ENCODE assay signal across 9 cellular contexts in the genomic region with DNA sequence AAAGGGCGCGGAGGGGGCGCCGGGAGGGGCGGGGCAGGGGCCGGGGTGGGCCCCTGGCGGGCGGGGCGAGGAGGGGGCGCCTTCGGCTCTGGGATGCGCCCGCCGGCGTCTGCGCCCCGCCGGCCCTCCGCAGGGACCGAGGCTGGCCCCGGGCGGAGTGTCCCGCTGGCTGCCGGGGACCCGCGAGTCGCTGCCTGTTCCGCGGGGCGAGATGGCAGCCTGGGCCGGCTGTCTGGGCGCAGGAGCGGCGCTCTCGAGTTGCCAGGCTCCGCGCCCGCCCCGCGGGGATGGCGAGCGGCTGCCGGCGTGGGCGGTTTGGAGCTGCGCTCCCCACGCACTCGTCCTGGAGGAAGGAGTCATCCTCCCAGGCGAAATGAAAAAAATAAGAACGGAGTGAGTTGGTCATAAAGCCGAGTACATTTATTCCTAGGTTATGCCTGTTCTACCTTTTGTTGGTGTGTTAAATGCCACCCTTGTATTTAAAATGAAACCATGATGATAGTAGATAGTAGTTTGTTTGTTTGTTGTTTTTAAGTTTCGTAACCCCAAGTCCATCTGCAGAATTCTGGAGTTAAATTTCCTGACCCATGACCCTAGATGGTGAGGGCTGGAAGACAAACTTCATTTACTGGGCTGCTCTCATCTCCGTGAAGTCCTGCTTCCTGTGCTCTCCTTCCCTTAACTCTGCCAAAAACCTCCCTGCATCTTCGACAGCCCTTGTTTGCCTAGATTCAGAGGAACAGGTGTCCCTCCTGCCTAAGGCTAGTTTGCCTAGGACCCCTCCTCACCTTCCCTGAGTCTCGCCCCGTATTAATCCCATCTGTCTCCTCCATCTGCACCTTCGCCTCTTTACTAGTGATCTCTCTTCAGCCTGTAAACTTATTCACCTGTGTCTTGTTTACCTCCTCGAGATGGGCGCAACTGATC. TPM values are rescaled to one million over a fixed set of nuclear protein-coding genes. Genes with fewer than 3 reads are reported as not detected.
DNase-seq lines count a peak whose midpoint lies in the region; ATAC-seq, FAIRE-seq and TF ChIP-seq lines count a peak whose summit lies in the region.
"Had no signal": no experiment of that assay in that cellular context is flagged by ENCODE, and none has a peak within 500 bp of the region (broad histone marks: within the 10 kb centered on the region; RNA-seq: fewer than 3 reads in every experiment).

No MANE protein-coding gene starts in this region.

- H3K4me3 ChIP-seq in endothelial cell of umbilical vein (replicated peaks in 1 of 3; ENCODE audit: insufficient read depth in 1 of 3, low read depth in 1 of 3, low read length in 3 of 3) (peak overlapping the region in 1 of 3 experiments; percentile 36), mucosa of descending colon (no peak overlapping the region)

- no peaks in the 10 kb centered on the region for H3K9me3 Mint-ChIP-seq in activated CD8-positive, alpha-beta T cell treated with anti-CD3 and anti-CD28 coated beads, Interleukin-2, amount 10 ng/mL, durations not matched to agents 7 days and 5 days (ENCODE audit: insufficient read depth)

- peaks cover 33 to 44% of the 10 kb centered on the region in 2 experiments for H3K27me3 ChIP-seq in endothelial cell of umbilical vein (ENCODE audit: control insufficient read depth in 2 of 2, insufficient read depth in 2 of 2, low read length in 2 of 2)

- H3K9ac ChIP-seq in endothelial cell of umbilical vein (replicated peaks; ENCODE audit: extremely low read depth, insufficient read depth, low read length) = no peak overlapping the region

- dilution Hi-C loops in endothelial cell of umbilical vein (cut with MboI; ENCODE audit: extremely low pct_ligation_motif_present, low sequenced_read_pairs) = no loop called here

- TF ChIP-seq CTCF in endothelial cell of umbilical vein (IDR thresholded peaks at IDR 0.05; ENCODE audit: extremely low read depth in 1 of 2, insufficient read depth in 1 of 2, low read depth in 1 of 2, low read length in 2 of 2) = no peak
- TF ChIP-seq CTCF in mucosa of descending colon (IDR thresholded peaks at IDR 0.05) = no peak

- H3K9me1 ChIP-seq in endothelial cell of umbilical vein (replicated peaks; ENCODE audit: control insufficient read depth, extremely low read depth, insufficient read depth, low read length) = no peaks in the 10 kb centered on the region

- peaks cover 50% of the 10 kb centered on the region for H3K27me3 Mint-ChIP-seq in activated CD8-positive, alpha-beta T cell treated with anti-CD3 and anti-CD28 coated beads, Interleukin-2, amount 10 ng/mL, durations not matched to agents 7 days and 5 days (ENCODE audit: low read depth)

- POLR2A ChIA-PET in activated CD8-positive, alpha-beta T cell treated with anti-CD3 and anti-CD28 coated beads, Interleukin-2, amount 10 ng/mL, durations not matched to agents 7 days and 5 days (lab: Charles Lee) = no interaction called here
- POLR2A ChIA-PET in endothelial cell of umbilical vein (lab: Charles Lee) = no interaction called here

- BruUV-seq in endothelial cell of umbilical vein (replicated peaks; lab: Mats Ljungman, UMichigan) = no TSS peak

- H3K4me1 Mint-ChIP-seq in activated CD8-positive, alpha-beta T cell treated with anti-CD3 and anti-CD28 coated beads, Interleukin-2, amount 10 ng/mL, durations not matched to agents 7 days and 5 days (ENCODE audit: low read depth) = peaks cover 11% of the 10 kb centered on the region

- peak; percentile 43 for ATAC-seq in activated CD8-positive, alpha-beta T cell treated with anti-CD3 and anti-CD28 coated beads, Interleukin-2, amount 10 ng/mL, durations not matched to agents 7 days and 5 days
- ATAC-seq in mucosa of descending colon = peak; percentile 28
- no peak for ATAC-seq in HG03469 (IDR thresholded peaks at IDR 0.05; ENCODE audit: unreplicated experiment)

- CTCF ChIA-PET in activated CD8-positive, alpha-beta T cell treated with anti-CD3 and anti-CD28 coated beads, Interleukin-2, amount 10 ng/mL, durations not matched to agents 7 days and 5 days (lab: Charles Lee) = interaction anchor here (1.0 to 5.2 kb wide), 3 partner anchors 14 to 79 kb away, joined by 3 to 22 read pairs (median 3); partner anchors contain the start of gene EIF3F
- CTCF ChIA-PET in endothelial cell of umbilical vein (lab: Charles Lee) = interaction anchor here (1.1 to 3.0 kb wide), 8 partner anchors 13 to 79 kb away, joined by 3 to 20 read pairs (median 11); no protein-coding TSS in a partner anchor

- no peak overlapping the region for H3K27ac Mint-ChIP-seq in activated CD8-positive, alpha-beta T cell treated with anti-CD3 and anti-CD28 coated beads, Interleukin-2, amount 10 ng/mL, durations not matched to agents 7 days and 5 days

- H3K27ac ChIP-seq in endothelial cell of umbilical vein (ENCODE audit: insufficient read depth, low read depth, low read length) (no peak overlapping the region), temporal lobe (ENCODE audit: low read depth, low read length) (peak overlapping the region; percentile 84)

- FAIRE-seq in endothelial cell of umbilical vein (lab: Jason Lieb, UNC) = no peak

- no peak overlapping the region for H2AFZ ChIP-seq in endothelial cell of umbilical vein (ENCODE audit: low read depth, low read length)

- no peaks in the 10 kb centered on the region for H3K79me2 ChIP-seq in endothelial cell of umbilical vein (ENCODE audit: control insufficient read depth, insufficient read depth, low read length)

- H3K4me1 ChIP-seq in endothelial cell of umbilical vein (ENCODE audit: control insufficient read depth, extremely low read depth, insufficient read depth, low read length) (peaks cover 5% of the 10 kb centered on the region), mucosa of descending colon (ENCODE audit: low read depth) (no peaks in the 10 kb centered on the region)

- no peaks in the 10 kb centered on the region for H3K36me3 Mint-ChIP-seq in activated CD8-positive, alpha-beta T cell treated with anti-CD3 and anti-CD28 coated beads, Interleukin-2, amount 10 ng/mL, durations not matched to agents 7 days and 5 days (ENCODE audit: low read depth)

- no peak for TF ChIP-seq POLR2A in endothelial cell of umbilical vein (IDR thresholded peaks at IDR 0.05; ENCODE audit: low read depth, low read length)

- no peaks in the 10 kb centered on the region for H4K20me1 ChIP-seq in endothelial cell of umbilical vein (replicated peaks; ENCODE audit: control insufficient read depth, extremely low read depth, insufficient read depth, low read length)

- intact Hi-C loops in endothelial cell of umbilical vein (cut with micrococcal nuclease) = no loop called here
- intact Hi-C loops in mucosa of descending colon (cut with DNase I, micrococcal nuclease) = loop anchor here in 1 of 2 donors (5.0 kb wide), 1 partner anchor 72 kb away; no protein-coding TSS in a partner anchor

- peak overlapping the region; percentile 11 for H3K4me3 Mint-ChIP-seq in activated CD8-positive, alpha-beta T cell treated with anti-CD3 and anti-CD28 coated beads, Interleukin-2, amount 10 ng/mL, durations not matched to agents 7 days and 5 days

- H3K9me3 ChIP-seq in endothelial cell of umbilical vein (replicated peaks; ENCODE audit: control insufficient read depth, insufficient read depth, low read length) (no peaks in the 10 kb centered on the region), mucosa of descending colon (no peaks in the 10 kb centered on the region)

- peak; percentile 34 for DNase-seq in NCI-H2227 (lab: John Stamatoyannopoulos, UW; ENCODE audit: unreplicated experiment)
- no peak for DNase-seq in NCI-H2227 treated with DMSO at 0.1 percent for 48 hours (lab: John Stamatoyannopoulos, UW)
- DNase-seq in activated CD8-positive, alpha-beta T cell treated with anti-CD3 and anti-CD28 coated beads, Interleukin-2, amount 10 ng/mL, durations not matched to agents 7 days and 5 days = peak; percentile 20
- DNase-seq in endothelial cell of umbilical vein (ENCODE audit: low read depth, low spot score) = peak; percentile 8
- no peak for DNase-seq in mucosa of descending colon
- DNase-seq in activated gamma-delta T cell treated with Interleukin-2 at 50 U/mL for 16 hours = no peak
- DNase-seq: DND-41 had no signal

- H3K4me2 ChIP-seq in endothelial cell of umbilical vein (ENCODE audit: insufficient read depth, low read length) = peak overlapping the region; percentile 28

- no peaks in the 10 kb centered on the region for H3K36me3 ChIP-seq in endothelial cell of umbilical vein (ENCODE audit: control insufficient read depth in 2 of 2, extremely low read depth in 1 of 2, insufficient read depth in 2 of 2, low read length in 2 of 2)
- H3K36me3 ChIP-seq in mucosa of descending colon (ENCODE audit: low read depth) = no peaks in the 10 kb centered on the region

TF ChIP-seq in endothelial cell of umbilical vein, 7 proteins besides CTCF, POLR2A, EP300 and RAD21 (continues in another document):
- peak; percentile 73 for TF ChIP-seq EZH2 (IDR thresholded peaks at IDR 0.05; ENCODE audit: borderline replicate concordance, low read depth, low read length, severe bottlenecking)
- TF ChIP-seq JUN (IDR thresholded peaks at IDR 0.05; ENCODE audit: borderline replicate concordance, insufficient read depth, insufficient read length, low read depth) = no peak

RNA-seq across cellular contexts. Expression of gene EIF3F, which starts 32.8 kb away (rescaled TPM):
- total RNA-seq in activated CD8-positive, alpha-beta T cell treated with anti-CD3 and anti-CD28 coated beads, Interleukin-2, amount 10 ng/mL, durations not matched to agents 7 days and 5 days = 100 to 1,000 TPM; 212 to 222 TPM
- 385 and 436 TPM in 2 replicates for total RNA-seq in endothelial cell of umbilical vein
- polyA plus RNA-seq in endothelial cell of umbilical vein = 411 and 579 TPM in 2 replicates
- 421 and 457 TPM in 2 replicates for polyA plus RNA-seq in endothelial cell of umbilical vein (2011; cell fraction: cytosol; rRNA removed)
- 197 and 227 TPM in 2 replicates for polyA plus RNA-seq in endothelial cell of umbilical vein (2011; cell fraction: nucleus; rRNA removed)
- polyA plus RNA-seq in endothelial cell of umbilical vein (2012) = 350 and 421 TPM in 2 replicates
- polyA minus RNA-seq in endothelial cell of umbilical vein = 223 and 242 TPM in 2 replicates
- polyA minus RNA-seq in endothelial cell of umbilical vein (2011; cell fraction: cytosol; rRNA and poly(A)+ RNA removed) = 162 TPM
- 83.2 and 104 TPM in 2 replicates for polyA minus RNA-seq in endothelial cell of umbilical vein (2011; cell fraction: nucleus; rRNA and poly(A)+ RNA removed)
- total RNA-seq in mucosa of descending colon = 100 to 1,000 TPM; 207 to 228 (median 218) TPM
- 88.0 TPM for total RNA-seq in temporal lobe

RNA-seq across cellular contexts. Expression of gene NLRP10, which starts 54.7 kb away (rescaled TPM):
- not detected for total RNA-seq in activated CD8-positive, alpha-beta T cell treated with anti-CD3 and anti-CD28 coated beads, Interleukin-2, amount 10 ng/mL, durations not matched to agents 7 days and 5 days
- total RNA-seq in endothelial cell of umbilical vein (not detected in 2 replicates), mucosa of descending colon (not detected), temporal lobe (not detected)
- polyA plus RNA-seq in endothelial cell of umbilical vein = not detected in 2 replicates
- not detected in 2 replicates for polyA plus RNA-seq in endothelial cell of umbilical vein (2011; cell fraction: cytosol; rRNA removed)
- not detected in 2 replicates for polyA plus RNA-seq in endothelial cell of umbilical vein (2011; cell fraction: nucleus; rRNA removed)
- polyA plus RNA-seq in endothelial cell of umbilical vein (2012) = not detected in 2 replicates
- not detected in 2 replicates for polyA minus RNA-seq in endothelial cell of umbilical vein
- polyA minus RNA-seq in endothelial cell of umbilical vein (2011; cell fraction: cytosol; rRNA and poly(A)+ RNA removed) = not detected
- not detected in 2 replicates for polyA minus RNA-seq in endothelial cell of umbilical vein (2011; cell fraction: nucleus; rRNA and poly(A)+ RNA removed)

Comparison
In these comparisons a context has a peak if more than half of its experiments do, and no peak if none do; other contexts are left out.
1. DNase-seq: peak in NCI-H2227 (single experiment), activated CD8-positive, alpha-beta T cell treated with anti-CD3 and anti-CD28 coated beads, Interleukin-2, amount 10 ng/mL, durations not matched to agents 7 days and 5 days (single experiment) and endothelial cell of umbilical vein (single experiment); none in NCI-H2227 treated with DMSO at 0.1 percent for 48 hours (single experiment), mucosa of descending colon (0 of 3) and activated gamma-delta T cell treated with Interleukin-2 at 50 U/mL for 16 hours (single experiment).